12 cellular contexts compared by ENCODE assay signal in the genomic region with DNA sequence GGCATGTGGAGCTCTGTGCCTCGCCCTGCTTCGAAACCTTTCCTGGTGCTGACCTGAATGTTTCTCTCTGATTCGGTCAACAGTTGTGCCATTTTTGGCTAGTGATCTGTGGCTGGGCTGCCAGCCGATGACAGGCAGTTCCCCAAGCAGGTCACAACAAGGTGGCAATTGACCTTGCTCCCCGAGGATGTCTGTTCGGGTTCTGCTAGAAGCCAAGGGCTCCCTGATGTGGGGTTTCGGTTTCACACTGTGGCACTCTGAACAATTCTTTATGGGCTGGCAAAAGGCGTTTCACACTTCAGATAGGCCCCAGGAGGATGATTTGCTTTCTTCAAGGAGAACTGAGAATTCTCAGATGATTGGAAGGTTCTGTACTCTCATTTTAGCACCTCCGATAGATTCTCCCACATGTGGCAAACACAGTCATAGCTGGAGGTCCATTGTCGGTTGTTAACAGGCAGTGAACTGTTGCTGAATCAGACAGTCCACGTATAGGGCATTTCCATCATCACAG.
DNase-seq lines count a peak whose midpoint lies in the region; ATAC-seq and TF ChIP-seq lines count a peak whose summit lies in the region.
"Had no signal": no experiment of that assay in that cellular context is flagged by ENCODE, and none has a peak within 500 bp of the region (broad histone marks: within the 10 kb centered on the region; RNA-seq: fewer than 3 reads in every experiment).

No MANE protein-coding gene starts in this region.

- TF ChIP-seq CTCF in GM13976 (IDR thresholded peaks at IDR 0.05; ENCODE audit: borderline replicate concordance, control extremely low read depth, extremely low read depth, insufficient read depth, missing control alignments) (no peak), SK-N-SH (IDR thresholded peaks at IDR 0.05) (no peak), foreskin keratinocyte (conservative IDR thresholded peaks at IDR 0.05) (no peak)

- in situ Hi-C loops in GM13976 (cut with MboI; ENCODE audit: low sequenced_read_pairs, unreplicated experiment): no loop called here

- peak overlapping the region; percentile 55 for H3K4me2 ChIP-seq in SK-N-SH

- no peaks in the 10 kb centered on the region for H3K9me2 ChIP-seq in SK-N-SH

- CTCF ChIA-PET in SK-N-SH (lab: Yijun Ruan, JAX): no interaction called here

- H3K4me1 ChIP-seq in SK-N-SH (ENCODE audit: control insufficient read depth in 1 of 2, insufficient read depth in 2 of 2, low read depth in 1 of 2, low read length in 1 of 2) (no peaks in the 10 kb centered on the region), foreskin keratinocyte (no peaks in the 10 kb centered on the region)

- no peaks in the 10 kb centered on the region for H3K79me2 ChIP-seq in SK-N-SH (ENCODE audit: insufficient read depth)

- no peak overlapping the region for H3K9ac ChIP-seq in SK-N-SH

- H3K4me3 ChIP-seq in SK-N-SH (ENCODE audit: low read depth in 2 of 2, low read length in 1 of 2): peak overlapping the region in 1 of 2 experiments; percentile 19; a peak in 1 of 4 replicates

- H3K27me3 ChIP-seq in SK-N-SH (ENCODE audit: insufficient read depth): peaks cover 4% of the 10 kb centered on the region
- no peaks in the 10 kb centered on the region for H3K27me3 ChIP-seq in foreskin keratinocyte

- H3K36me3 ChIP-seq in SK-N-SH (replicated peaks in 1 of 2; ENCODE audit: control insufficient read depth in 1 of 2, insufficient read depth in 2 of 2, low read length in 1 of 2): no peaks in the 10 kb centered on the region

- POLR2A ChIA-PET in SK-N-SH (lab: Yijun Ruan, JAX): no interaction called here

- WGBS in SK-N-SH (ENCODE audit: low lambda C conversion rate): 20% methylated on average over 8 of the region's 11 CpGs

- no peak for TF ChIP-seq EP300 in SK-N-SH (IDR thresholded peaks at IDR 0.05; ENCODE audit: borderline replicate concordance in 1 of 2, low read depth in 1 of 2, low read length in 1 of 2)

- peak; percentile 28 for DNase-seq in GM13976 (ENCODE audit: low spot score)
- DNase-seq in SK-N-SH: no peak
- no peak for DNase-seq in mucosa of gallbladder (ENCODE audit: low spot score)
- DNase-seq in iPS-NIHi7 (ENCODE audit: extremely low spot score): no peak
- DNase-seq in foreskin keratinocyte: no peak
- DNase-seq in KG1 (lab: John Stamatoyannopoulos, UW): no peak
- DNase-seq: activated CD4-positive, alpha-beta memory T cell treated with anti-CD3 and anti-CD28 coated beads, Interleukin-2, amount 10 ng/mL, durations not matched to agents 7 days and 5 days; CD4-positive, CD25-positive, alpha-beta regulatory T cell; effector CD8-positive, alpha-beta T cell; NCI-H226 had no signal

- H3K27ac ChIP-seq in SK-N-SH (ENCODE audit: low read depth in 2 of 2, low read length in 1 of 2) (no peak overlapping the region), foreskin keratinocyte (no peak overlapping the region)

- no peaks in the 10 kb centered on the region for H3F3A ChIP-seq in SK-N-SH (replicated peaks; ENCODE audit: insufficient read depth)

- no peak for TF ChIP-seq RAD21 in SK-N-SH (IDR thresholded peaks at IDR 0.05; ENCODE audit: low read length)

- no peaks in the 10 kb centered on the region for H3K9me3 ChIP-seq in SK-N-SH

- H2AFZ ChIP-seq in SK-N-SH (ENCODE audit: low read depth): no peak overlapping the region

- no peaks in the 10 kb centered on the region for H4K20me1 ChIP-seq in SK-N-SH (ENCODE audit: insufficient read depth)

- ATAC-seq in GM19438 (IDR thresholded peaks at IDR 0.05; ENCODE audit: low read depth, unreplicated experiment) (peak; percentile 60), HG03025 (IDR thresholded peaks at IDR 0.05; ENCODE audit: low FRiP score, unreplicated experiment) (peak; percentile 59), foreskin keratinocyte (no peak)

TF ChIP-seq in SK-N-SH, 30 proteins besides CTCF, POLR2A, EP300 and RAD21:
- TF ChIP-seq GABPA (IDR thresholded peaks at IDR 0.05; ENCODE audit: low read depth) (no peak), SIN3A (IDR thresholded peaks at IDR 0.05; ENCODE audit: borderline replicate concordance, low read depth, low read length) (no peak), EZH2phosphoT487 (IDR thresholded peaks at IDR 0.05; ENCODE audit: borderline replicate concordance, low read depth) (no peak), ELF1 (IDR thresholded peaks at IDR 0.05) (no peak), PBX3 (IDR thresholded peaks at IDR 0.05) (no peak), NFIC (IDR thresholded peaks at IDR 0.05; ENCODE audit: borderline replicate concordance) (no peak), FOSL2 (IDR thresholded peaks at IDR 0.05; ENCODE audit: borderline replicate concordance, low read depth) (no peak), USF1 (IDR thresholded peaks at IDR 0.05; ENCODE audit: borderline replicate concordance, low read depth) (no peak)
- TF ChIP-seq, protein P1, sequence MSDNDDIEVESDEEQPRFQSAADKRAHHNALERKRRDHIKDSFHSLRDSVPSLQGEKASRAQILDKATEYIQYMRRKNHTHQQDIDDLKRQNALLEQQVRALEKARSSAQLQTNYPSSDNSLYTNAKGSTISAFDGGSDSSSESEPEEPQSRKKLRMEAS (IDR thresholded peaks at IDR 0.05; ENCODE audit: low read depth): no peak
